In genomic region chr17:37406635-37407455, GRCh38 we compare ENCODE assay signal across 8 cellular contexts. TPM values are rescaled to one million over a fixed set of nuclear protein-coding genes. Genes with fewer than 3 reads are reported as not detected.
A peak's percentile ranks its signal among the peaks of the same experiment; 100 is the strongest.
DNase-seq lines count a peak whose midpoint lies in the region; ATAC-seq and TF ChIP-seq lines count a peak whose summit lies in the region.

Gene ACACA (minus strand): TSS chr17:37406836. CDS start chr17:37406299, 537 bp downstream.
Gene TADA2A (plus strand): TSS chr17:37406886. CDS start chr17:37411366, 4,480 bp downstream.

- ATAC-seq in GM21723 (IDR thresholded peaks at IDR 0.05; ENCODE audit: unreplicated experiment), result peak; percentile 77
- ATAC-seq in RWPE2 (ENCODE audit: low read depth), result peak; percentile 96
- ATAC-seq in stimulated activated naive CD8-positive, alpha-beta T cell treated with anti-CD3 and anti-CD28 coated beads, Interleukin-15, amount 100 ng/mL, for 72 hours, result peak; percentile 97

- no peaks in the 10 kb centered on the region for H4K20me1 ChIP-seq in neural cell (ENCODE audit: insufficient read depth)

- H3K27me3 Mint-ChIP-seq in stimulated activated naive CD8-positive, alpha-beta T cell treated with anti-CD3 and anti-CD28 coated beads, Interleukin-15, amount 100 ng/mL, for 72 hours, result no peaks in the 10 kb centered on the region

- no peaks in the 10 kb centered on the region for H3F3A ChIP-seq in neural cell (ENCODE audit: insufficient read depth, low read length, poor library complexity, severe bottlenecking)

- peaks cover 7% of the 10 kb centered on the region for H3K4me1 ChIP-seq in RWPE2 (ENCODE audit: insufficient read depth, poor library complexity, severe bottlenecking)

- TF ChIP-seq RAD21 in neural cell (conservative IDR thresholded peaks at IDR 0.05), result no peak

- peak; percentile 53 for DNase-seq in DMS79 (lab: John Stamatoyannopoulos, UW)
- peak; percentile 64 for DNase-seq in KG1 (lab: John Stamatoyannopoulos, UW)
- DNase-seq in RWPE2 (ENCODE audit: low spot score), result peak; percentile 76
- DNase-seq in activated T-helper 9 cell treated with anti-CD3 and anti-CD28 coated beads, Interleukin-2, amount 50 U/mL, for 16 hours (ENCODE audit: low read depth), result peak; percentile 67
- peak; percentile 38 for DNase-seq in fibroblast of the conjunctiva (ENCODE audit: low read depth)
- DNase-seq in stimulated activated naive CD8-positive, alpha-beta T cell treated with anti-CD3 and anti-CD28 coated beads, Interleukin-15, amount 100 ng/mL, for 72 hours, result peak; percentile 78 to 80

- H3K4me1 Mint-ChIP-seq in stimulated activated naive CD8-positive, alpha-beta T cell treated with anti-CD3 and anti-CD28 coated beads, Interleukin-15, amount 100 ng/mL, for 72 hours, result peaks cover 70% of the 10 kb centered on the region

- H3K27ac Mint-ChIP-seq in stimulated activated naive CD8-positive, alpha-beta T cell treated with anti-CD3 and anti-CD28 coated beads, Interleukin-15, amount 100 ng/mL, for 72 hours, result peak within 1 kb of the TSS; percentile 97 to 100

- H3K4me3 ChIP-seq in RWPE2 (ENCODE audit: severe bottlenecking) (peak within 1 kb of the TSS; percentile 59), neural cell (ENCODE audit: low read length) (peak within 1 kb of the TSS; percentile 95)

- peak within 1 kb of the TSS; percentile 73 for H3K27ac ChIP-seq in RWPE2 (ENCODE audit: poor library complexity, severe bottlenecking)
- H3K27ac ChIP-seq in neural cell (ENCODE audit: low read length), result peak within 1 kb of the TSS; percentile 70

- TF ChIP-seq CTCF in RWPE2 (IDR thresholded peaks at IDR 0.05; ENCODE audit: poor library complexity, severe bottlenecking) (no peak), neural cell (IDR thresholded peaks at IDR 0.05; ENCODE audit: poor library complexity, severe bottlenecking) (peak; percentile 22)

- H3K27me3 ChIP-seq in RWPE2 (ENCODE audit: insufficient read depth, poor library complexity, severe bottlenecking), result no peaks in the 10 kb centered on the region
- no peaks in the 10 kb centered on the region for H3K27me3 ChIP-seq in neural cell (ENCODE audit: insufficient read depth, low read depth, low read length)

- H2AFZ ChIP-seq in neural cell (ENCODE audit: low read depth, low read length), result peak within 1 kb of the TSS; percentile 77

- peak within 1 kb of the TSS; percentile 90 to 96 for H3K4me3 Mint-ChIP-seq in stimulated activated naive CD8-positive, alpha-beta T cell treated with anti-CD3 and anti-CD28 coated beads, Interleukin-15, amount 100 ng/mL, for 72 hours

- H3K9me3 Mint-ChIP-seq in stimulated activated naive CD8-positive, alpha-beta T cell treated with anti-CD3 and anti-CD28 coated beads, Interleukin-15, amount 100 ng/mL, for 72 hours, result no peaks in the 10 kb centered on the region

- peak within 1 kb of the TSS; percentile 81 for H3K9ac ChIP-seq in neural cell (ENCODE audit: low read length)

- peak within 1 kb of the TSS; percentile 88 for H3K4me2 ChIP-seq in neural cell (ENCODE audit: low read length)

- H3K9me3 ChIP-seq in RWPE2 (ENCODE audit: severe bottlenecking), result no peaks in the 10 kb centered on the region
- H3K9me3 ChIP-seq in neural cell (ENCODE audit: low read length), result no peaks in the 10 kb centered on the region

- peaks cover 30% of the 10 kb centered on the region for H3K36me3 ChIP-seq in RWPE2 (ENCODE audit: low read depth)
- H3K36me3 ChIP-seq in neural cell (ENCODE audit: insufficient read depth, low read length), result no peaks in the 10 kb centered on the region

- TF ChIP-seq EP300 in neural cell (conservative IDR thresholded peaks at IDR 0.05; ENCODE audit: poor library complexity, severe bottlenecking), result no peak

- no peaks in the 10 kb centered on the region for H3K9me2 ChIP-seq in neural cell (ENCODE audit: insufficient read depth, low read length)

- peaks cover 5% of the 10 kb centered on the region for H3K79me2 ChIP-seq in neural cell (replicated peaks; ENCODE audit: insufficient read depth, low read length)

TF ChIP-seq in neural cell, 6 proteins besides CTCF, POLR2A, EP300 and RAD21:
- TF ChIP-seq MXI1 (conservative IDR thresholded peaks at IDR 0.05; ENCODE audit: poor library complexity, severe bottlenecking), result peak; percentile 92
- TF ChIP-seq POLR2AphosphoS5 (IDR thresholded peaks at IDR 0.05), result peak; percentile 60
- no peak for TF ChIP-seq REST (IDR thresholded peaks at IDR 0.05; ENCODE audit: borderline replicate concordance)

RNA-seq across cellular contexts. Expression of gene ACACA, which starts in this region (rescaled TPM):
- polyA plus RNA-seq in neural cell, result 38.4 and 41.7 TPM in 2 replicates
- 103 and 119 TPM in 2 replicates for polyA minus RNA-seq in neural cell

RNA-seq across cellular contexts. Expression of gene TADA2A, which starts in this region (rescaled TPM):
- polyA plus RNA-seq in neural cell, result 23.5 and 32.0 TPM in 2 replicates
- polyA minus RNA-seq in neural cell, result 43.1 and 46.1 TPM in 2 replicates

Comparison
In these comparisons a context has a peak if more than half of its experiments do, and no peak if none do; other contexts are left out.
1. Peak in every context shown above with its lines: DNase-seq, ATAC-seq, H3K4me3 ChIP-seq and H3K27ac ChIP-seq.